ENCODE assay signal across 8 cellular contexts in the genomic region with DNA sequence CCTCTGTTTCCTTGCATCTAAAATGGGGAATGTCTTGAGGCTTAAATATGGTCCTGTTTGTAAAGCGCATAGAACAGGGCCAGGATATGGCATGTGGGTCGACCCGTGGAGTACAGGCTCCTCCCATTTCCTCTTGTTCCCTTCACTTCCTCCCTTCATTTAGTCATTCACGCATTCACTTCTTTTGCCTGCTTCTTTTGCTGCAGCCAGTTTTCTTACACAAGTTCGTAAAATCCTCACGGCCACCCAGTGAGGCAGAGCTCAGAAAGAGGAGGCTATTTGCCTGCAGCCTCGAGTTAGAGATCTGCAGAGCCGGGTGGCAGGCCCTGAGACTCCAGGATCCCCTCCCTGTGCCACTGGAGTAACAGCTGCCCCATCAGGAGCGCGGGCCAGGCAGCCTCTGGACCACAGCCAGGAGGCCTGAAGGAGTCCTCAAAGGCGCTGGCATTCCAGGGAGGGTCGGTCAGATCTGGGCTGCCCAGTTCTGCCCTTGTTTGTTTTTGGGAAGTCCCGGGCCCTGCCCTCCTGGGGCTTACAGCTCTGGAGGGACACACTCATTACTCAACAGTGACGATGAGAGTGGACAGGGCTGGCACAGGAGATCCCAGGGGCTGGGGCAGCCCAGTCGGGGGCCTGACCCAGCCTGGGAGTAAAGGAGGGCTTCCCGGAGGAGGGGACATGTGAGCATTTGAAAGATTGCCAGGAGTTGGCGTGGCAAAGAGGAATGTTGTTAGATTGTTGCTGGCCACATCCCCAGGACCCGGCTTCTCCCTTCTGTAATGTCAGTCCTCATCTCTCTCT. TPM values are rescaled to one million over a fixed set of nuclear protein-coding genes. Genes with fewer than 3 reads are reported as not detected.
DNase-seq lines count a peak whose midpoint lies in the region; ATAC-seq and TF ChIP-seq lines count a peak whose summit lies in the region.

No MANE protein-coding gene starts in this region.

- H3K36me3 ChIP-seq in thyroid gland: peaks cover 17 to 25% of the 10 kb centered on the region in 2 donors

- no peaks in the 10 kb centered on the region for H3K27me3 Mint-ChIP-seq in activated naive CD8-positive, alpha-beta T cell treated with anti-CD3 and anti-CD28 coated beads for 36 hours

- no peak for TF ChIP-seq CTCF in thyroid gland (IDR thresholded peaks at IDR 0.05)

- ATAC-seq in HG03139 (IDR thresholded peaks at IDR 0.05; ENCODE audit: unreplicated experiment) (no peak), HG02970 (IDR thresholded peaks at IDR 0.05; ENCODE audit: low FRiP score, unreplicated experiment) (no peak)

- H3K27ac Mint-ChIP-seq in activated naive CD8-positive, alpha-beta T cell treated with anti-CD3 and anti-CD28 coated beads for 36 hours: peak overlapping the region; percentile 93

- TF ChIP-seq POLR2A in thyroid gland (IDR thresholded peaks at IDR 0.05): no peak

- peak overlapping the region; percentile 58 to 72 (median 64) for H3K27ac ChIP-seq in thyroid gland

- intact Hi-C loops in thyroid gland (cut with DNase I): no loop called here

- peaks cover 49% of the 10 kb centered on the region for H3K4me1 Mint-ChIP-seq in activated naive CD8-positive, alpha-beta T cell treated with anti-CD3 and anti-CD28 coated beads for 36 hours

- no peaks in the 10 kb centered on the region for H3K9me3 ChIP-seq in thyroid gland

- DNase-seq in COLO829 (ENCODE audit: low spot score): peak; percentile 24
- peak; percentile 40 for DNase-seq in Jurkat, Clone E6-1 (ENCODE audit: low read depth, low spot score)
- DNase-seq in activated naive CD8-positive, alpha-beta T cell treated with anti-CD3 and anti-CD28 coated beads for 36 hours: no peak
- DNase-seq in iPS-NIHi11 (ENCODE audit: low spot score): peak; percentile 33
- DNase-seq in thyroid gland: peak; percentile 96 to 97
- no peak for DNase-seq in hippocampal formation (lab: John Stamatoyannopoulos, UW)

- no peaks in the 10 kb centered on the region for H3K9me3 Mint-ChIP-seq in activated naive CD8-positive, alpha-beta T cell treated with anti-CD3 and anti-CD28 coated beads for 36 hours

- H3K4me3 Mint-ChIP-seq in activated naive CD8-positive, alpha-beta T cell treated with anti-CD3 and anti-CD28 coated beads for 36 hours: peak overlapping the region; percentile 94

- WGBS in thyroid gland, 2 donors: 20 to 24% methylated on average over 13 to 18 of the region's 18 CpGs

- H3K4me3 ChIP-seq in Jurkat, Clone E6-1 (ENCODE audit: low read length): no peak overlapping the region
- H3K4me3 ChIP-seq in thyroid gland (replicated peaks in 1 of 3): no peak overlapping the region

- H3K4me1 ChIP-seq in thyroid gland: peaks cover 54 to 64% of the 10 kb centered on the region in 2 donors

- H3K36me3 Mint-ChIP-seq in activated naive CD8-positive, alpha-beta T cell treated with anti-CD3 and anti-CD28 coated beads for 36 hours: peaks cover 53% of the 10 kb centered on the region

- no peaks in the 10 kb centered on the region for H3K27me3 ChIP-seq in thyroid gland

RNA-seq across cellular contexts. Expression of a gene that starts 4.6 kb away (rescaled TPM):
- 134 TPM for polyA plus RNA-seq in Jurkat, Clone E6-1 (2012; ENCODE audit: insufficient read depth, insufficient read length)
- total RNA-seq in activated naive CD8-positive, alpha-beta T cell treated with anti-CD3 and anti-CD28 coated beads for 36 hours: 100 to 1,000 TPM; 123 to 132 TPM
- 100 to 1,000 TPM in 1 of 4 donors, 10 to 100 TPM in 3; 63.3 to 112 (median 80.7) TPM for total RNA-seq in thyroid gland

RNA-seq across cellular contexts. Expression of a gene that starts 54.6 kb away (rescaled TPM):
- polyA plus RNA-seq in Jurkat, Clone E6-1 (2012; ENCODE audit: insufficient read depth, insufficient read length): not detected
- not detected for total RNA-seq in activated naive CD8-positive, alpha-beta T cell treated with anti-CD3 and anti-CD28 coated beads for 36 hours
- total RNA-seq in thyroid gland: 10 to 100 TPM; 49.1 to 88.3 (median 66.0) TPM

Comparison
In these comparisons a context has a peak if more than half of its experiments do, and no peak if none do; other contexts are left out.
1. DNase-seq: peak in COLO829 (single experiment), Jurkat, Clone E6-1 (single experiment), iPS-NIHi11 (single experiment) and thyroid gland (2 of 2); none in activated naive CD8-positive, alpha-beta T cell treated with anti-CD3 and anti-CD28 coated beads for 36 hours (single experiment) and hippocampal formation (0 of 2).
2. RNA of a gene that starts 54.6 kb away (total RNA-seq): 49.1 to 88.3 TPM in thyroid gland; not detected in activated naive CD8-positive, alpha-beta T cell treated with anti-CD3 and anti-CD28 coated beads for 36 hours; every median in the first group is over 10 times any median in the second.